9 cellular contexts compared by ENCODE assay signal in genomic region chr9:130195638-130196037, GRCh38.
"Had no signal": no experiment of that assay in that cellular context is flagged by ENCODE, and none has a peak within 500 bp of the region (broad histone marks: within the 10 kb centered on the region; RNA-seq: fewer than 3 reads in every experiment).

No MANE protein-coding gene starts in this region.

- H3K9me3 ChIP-seq: left lung, thoracic aorta had no signal

- H3K4me3 ChIP-seq: left lung, thoracic aorta had no signal

- H3K36me3 ChIP-seq: left lung, thoracic aorta had no signal

- H3K4me1 ChIP-seq: left lung had no signal

- H3K27ac ChIP-seq: left lung had no signal

- DNase-seq: activated CD4-positive, alpha-beta T cell treated with anti-CD3 and anti-CD28 coated beads for 48 hours; activated CD8-positive, alpha-beta memory T cell treated with anti-CD3 and anti-CD28 coated beads, Interleukin-2, amount 50 U/mL, for 48 hours; activated CD8-positive, alpha-beta T cell treated with anti-CD3 and anti-CD28 coated beads, Interleukin-2, amount 10 ng/mL, durations not matched to agents 7 days and 5 days; activated naive CD4-positive, alpha-beta T cell treated with anti-CD3 and anti-CD28 coated beads, Interleukin-2, amount 10 ng/mL, durations not matched to agents 7 days and 5 days; erythroblast; left lung; mesenchymal stem cell; small intestine had no signal

- H3K27me3 ChIP-seq: left lung had no signal
